8 cellular contexts compared by ENCODE assay signal in genomic region chr18:78199002-78199401, GRCh38.
"Had no signal": no experiment of that assay in that cellular context is flagged by ENCODE, and none has a peak within 500 bp of the region (broad histone marks: within the 10 kb centered on the region; RNA-seq: fewer than 3 reads in every experiment).

No MANE protein-coding gene starts in this region.

- H3K9me3 ChIP-seq: HAP-1 had no signal

- H3K4me1 Mint-ChIP-seq: IgD-negative memory B cell had no signal

- DNase-seq: GM23248, GOT3, H7, HFFc6, KG1 had no signal

- H3K9ac ChIP-seq: GM23248 had no signal

- H3K4me3 ChIP-seq: GM23248, HAP-1 had no signal

- H2AFZ ChIP-seq: GM23248 had no signal

- ATAC-seq: HCT116 had no signal

- H3K27ac ChIP-seq: GM23248 had no signal

- H3K36me3 ChIP-seq: HAP-1 had no signal

- H3K4me3 Mint-ChIP-seq: HFFc6, IgD-negative memory B cell had no signal

- H3K36me3 Mint-ChIP-seq: IgD-negative memory B cell had no signal

- H3K27me3 Mint-ChIP-seq: IgD-negative memory B cell had no signal

- H3K4me1 ChIP-seq: HAP-1 had no signal

- H3K27ac Mint-ChIP-seq: HFFc6, IgD-negative memory B cell had no signal
